In the genomic region with DNA sequence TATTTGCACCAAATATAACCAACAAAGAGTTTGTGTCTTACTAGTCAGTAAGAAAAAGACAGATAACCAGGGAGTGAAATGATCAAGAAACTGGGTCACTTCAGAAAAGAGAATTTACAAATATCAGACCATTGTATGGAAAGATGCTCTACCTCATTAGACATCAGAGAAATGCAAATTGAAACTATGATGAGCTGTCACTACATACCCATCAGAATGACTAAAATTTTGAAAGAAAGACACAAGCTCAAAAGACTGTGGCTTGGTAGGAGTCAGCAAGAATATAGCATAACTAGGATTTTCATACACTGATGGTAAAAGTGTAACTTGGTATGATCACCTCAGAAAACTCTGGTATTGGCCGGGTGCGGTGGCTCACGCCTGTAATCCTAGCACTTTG, we compare ENCODE assay signal across 26 cellular contexts.
"Had no signal": no experiment of that assay in that cellular context is flagged by ENCODE, and none has a peak within 500 bp of the region (broad histone marks: within the 10 kb centered on the region; RNA-seq: fewer than 3 reads in every experiment).

No MANE protein-coding gene starts in this region.

- H3K4me1 ChIP-seq: thyroid gland, upper lobe of left lung, upper lobe of right lung, uterus, vagina had no signal

- H3K4me3 ChIP-seq: stomach, suprapubic skin, thoracic aorta, thyroid gland, tibial artery, tibial nerve, transverse colon, upper lobe of left lung, upper lobe of right lung, uterus, vagina had no signal

- H3K27ac ChIP-seq: stomach, suprapubic skin, thoracic aorta, thyroid gland, tibial artery, tibial nerve, transverse colon, upper lobe of left lung, upper lobe of right lung, uterus, vagina had no signal

- FAIRE-seq: urothelium cell line had no signal

- H3K27me3 ChIP-seq: stomach, suprapubic skin, thyroid gland, tibial artery, tibial nerve, transverse colon, upper lobe of left lung, upper lobe of right lung, uterus, vagina had no signal

- ATAC-seq: stimulated activated effector memory CD8-positive, alpha-beta T cell treated with anti-CD3 and anti-CD28 coated beads, Interleukin-12 subunit alpha, Interleukin-12 subunit beta, amount 100 ng/mL, for 72 hours; stimulated activated memory B cell treated with anti-CD40 and anti-IgM and Interleukin-4, amounts not matched to agents 10 μg/mL and 1 μg/mL and 100 μg/mL, for 72 hours; stimulated activated naive B cell treated with anti-CD40 and anti-IgM and Interleukin-4, amounts not matched to agents 10 μg/mL and 1 μg/mL and 100 μg/mL, for 72 hours; stimulated activated naive CD8-positive, alpha-beta T cell treated with anti-CD3 and anti-CD28 coated beads, Interleukin-15, amount 100 ng/mL, for 72 hours; stimulated activated naive CD8-positive, alpha-beta T cell treated with anti-CD3 and anti-CD28 coated beads, Interleukin-15, Interleukin-2, amounts not matched to agents 100 U/mL and 50 U/mL, for 24 hours; upper lobe of right lung had no signal

- H3K36me3 ChIP-seq: stomach, suprapubic skin, thoracic aorta, thyroid gland, tibial artery, tibial nerve, transverse colon, upper lobe of left lung, upper lobe of right lung, uterus, vagina had no signal

- H3K9me3 ChIP-seq: stomach, suprapubic skin, thoracic aorta, thyroid gland, tibial artery, tibial nerve, transverse colon, upper lobe of left lung, upper lobe of right lung, uterus, vagina had no signal

- DNase-seq: stimulated activated CD4-positive, alpha-beta T cell treated with anti-CD3 and anti-CD28 coated beads, Interleukin-2, amount 100 ng/mL, for 48 hours; stimulated activated CD4-positive, alpha-beta T cell treated with anti-CD3 and anti-CD28 coated beads, Interleukin-4, amount 100 ng/mL, for 1 hour; stimulated activated CD4-positive, alpha-beta T cell treated with anti-CD3 and anti-CD28 coated beads, Interleukin-4, amount 100 ng/mL, for 24 hours; stimulated activated CD4-positive, alpha-beta T cell treated with anti-CD3 and anti-CD28 coated beads, Interleukin-4, amount 100 ng/mL, for 4 hours; stimulated activated CD8-positive, alpha-beta memory T cell treated with anti-CD3 and anti-CD28 coated beads, Interleukin-4, amount 100 ng/mL, for 48 hours; stimulated activated naive B cell treated with anti-CD40 and anti-IgM and Interleukin-4, amounts not matched to agents 10 μg/mL and 1 μg/mL and 100 μg/mL, for 72 hours; stimulated activated naive CD4-positive, alpha-beta T cell; stimulated activated naive CD4-positive, alpha-beta T cell treated with Interleukin-2 at 50 U/mL for 16 hours; stimulated activated naive CD8-positive, alpha-beta T cell treated with anti-CD3 and anti-CD28 coated beads, Interleukin-15, amount 100 ng/mL, for 72 hours; stimulated activated naive CD8-positive, alpha-beta T cell treated with anti-CD3 and anti-CD28 coated beads, Interleukin-15, Interleukin-2, amounts not matched to agents 100 U/mL and 50 U/mL, for 24 hours; stomach; substantia nigra; thyroid gland; tibial artery; transverse colon; trophoblast cell; upper lobe of left lung; upper lobe of right lung; uterus had no signal
